In the genomic region with DNA sequence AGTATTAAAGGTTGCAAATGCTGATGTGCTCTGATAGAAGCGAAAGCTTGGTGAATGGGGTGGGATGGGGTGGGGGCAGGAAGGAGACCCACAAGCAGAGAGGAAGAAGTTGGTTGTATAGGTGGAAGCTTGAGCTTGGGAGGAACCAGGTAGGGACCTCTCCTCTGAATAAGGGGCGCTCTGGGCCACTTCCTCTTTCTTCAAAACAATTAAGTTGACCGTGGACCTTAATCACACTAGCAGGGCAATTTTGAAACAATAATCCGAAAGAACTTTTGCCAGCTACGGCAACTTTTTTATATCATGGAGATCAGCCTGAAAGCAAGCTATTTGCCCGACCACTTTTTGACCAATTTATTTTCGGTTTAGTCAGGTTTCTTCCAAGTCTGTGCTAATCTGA, we compare ENCODE assay signal across 1 cellular context.
TF ChIP-seq lines count a peak whose summit lies in the region.

No MANE protein-coding gene starts in this region.

TF ChIP-seq in IMR-90, 13 proteins besides CTCF, POLR2A, EP300 and RAD21:
- TF ChIP-seq MAFK (IDR thresholded peaks at IDR 0.05; ENCODE audit: low read depth, low read length), result no peak
- no peak for TF ChIP-seq MAZ (IDR thresholded peaks at IDR 0.05; ENCODE audit: borderline replicate concordance, low read depth, low read length)
- no peak for TF ChIP-seq MXI1 (IDR thresholded peaks at IDR 0.05; ENCODE audit: borderline replicate concordance, low read depth, low read length)
- no peak for TF ChIP-seq NFE2L2 (IDR thresholded peaks at IDR 0.05; ENCODE audit: low read depth, low read length)
- TF ChIP-seq, protein P1, sequence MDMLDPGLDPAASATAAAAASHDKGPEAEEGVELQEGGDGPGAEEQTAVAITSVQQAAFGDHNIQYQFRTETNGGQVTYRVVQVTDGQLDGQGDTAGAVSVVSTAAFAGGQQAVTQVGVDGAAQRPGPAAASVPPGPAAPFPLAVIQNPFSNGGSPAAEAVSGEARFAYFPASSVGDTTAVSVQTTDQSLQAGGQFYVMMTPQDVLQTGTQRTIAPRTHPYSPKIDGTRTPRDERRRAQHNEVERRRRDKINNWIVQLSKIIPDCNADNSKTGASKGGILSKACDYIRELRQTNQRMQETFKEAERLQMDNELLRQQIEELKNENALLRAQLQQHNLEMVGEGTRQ (IDR thresholded peaks at IDR 0.05; ENCODE audit: low read depth, low read length), result no peak
- no peak for TF ChIP-seq FOS (IDR thresholded peaks at IDR 0.05; ENCODE audit: low read depth, low read length)
- no peak for TF ChIP-seq BHLHE40 (IDR thresholded peaks at IDR 0.05; ENCODE audit: low read depth, low read length)
- TF ChIP-seq, protein P2, sequence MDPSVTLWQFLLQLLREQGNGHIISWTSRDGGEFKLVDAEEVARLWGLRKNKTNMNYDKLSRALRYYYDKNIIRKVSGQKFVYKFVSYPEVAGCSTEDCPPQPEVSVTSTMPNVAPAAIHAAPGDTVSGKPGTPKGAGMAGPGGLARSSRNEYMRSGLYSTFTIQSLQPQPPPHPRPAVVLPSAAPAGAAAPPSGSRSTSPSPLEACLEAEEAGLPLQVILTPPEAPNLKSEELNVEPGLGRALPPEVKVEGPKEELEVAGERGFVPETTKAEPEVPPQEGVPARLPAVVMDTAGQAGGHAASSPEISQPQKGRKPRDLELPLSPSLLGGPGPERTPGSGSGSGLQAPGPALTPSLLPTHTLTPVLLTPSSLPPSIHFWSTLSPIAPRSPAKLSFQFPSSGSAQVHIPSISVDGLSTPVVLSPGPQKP (IDR thresholded peaks at IDR 0.05; ENCODE audit: borderline replicate concordance, low read depth, low read length), result no peak
- TF ChIP-seq RFX5 (IDR thresholded peaks at IDR 0.05; ENCODE audit: low read depth, low read length), result no peak
- TF ChIP-seq CHD1 (IDR thresholded peaks at IDR 0.05; ENCODE audit: low read depth, low read length), result no peak
- TF ChIP-seq SMC3 (IDR thresholded peaks at IDR 0.05; ENCODE audit: low read depth, low read length), result no peak
